Comparison of ENCODE assay signal across 1 cellular context in the genomic region with DNA sequence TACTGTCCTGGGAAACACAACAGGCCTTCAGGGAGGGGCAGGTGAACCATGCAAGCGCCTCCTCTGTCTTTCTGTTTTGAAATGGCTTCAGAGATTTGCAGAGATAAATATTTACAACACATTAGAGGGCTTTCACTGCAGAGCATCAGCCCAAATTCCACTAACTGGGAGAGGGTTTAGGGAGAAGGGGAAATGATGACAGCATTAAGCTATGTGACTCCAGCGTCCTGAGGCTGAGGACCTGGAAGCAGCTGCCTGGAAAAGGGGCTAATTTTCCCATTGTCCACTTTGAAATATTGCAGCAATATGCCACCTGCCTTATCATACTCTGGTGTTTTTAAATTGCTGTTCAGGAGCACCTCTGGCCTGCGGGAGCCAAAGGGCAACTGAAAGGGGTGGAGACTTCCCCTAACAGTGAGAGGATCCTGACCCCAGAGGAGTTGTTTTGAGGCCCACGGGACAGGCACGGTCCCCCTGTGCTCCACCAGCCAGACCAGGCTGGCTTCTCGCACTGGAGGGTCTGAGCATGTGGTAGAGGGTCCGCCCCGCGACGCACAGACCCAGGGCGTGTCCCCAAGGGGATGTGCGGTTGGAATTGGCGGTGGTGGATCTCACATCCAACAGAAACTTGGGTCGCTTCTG.
TF ChIP-seq lines count a peak whose summit lies in the region.

No MANE protein-coding gene starts in this region.

TF ChIP-seq in HepG2, 621 proteins besides CTCF, POLR2A, EP300 and RAD21 (continued from another document and continues in another):
- TF ChIP-seq HNRNPK (IDR thresholded peaks at IDR 0.05; ENCODE audit: low read depth, low read length, poor library complexity, severe bottlenecking) (no peak), CEBPB (IDR thresholded peaks at IDR 0.05; ENCODE audit: borderline replicate concordance, low read depth, low read length) (peak; percentile 33; the same call in 1 of the 2 replicates), SNAPC2 (CRISPR knock-in tag; IDR thresholded peaks at IDR 0.05) (peak; percentile 43; the same call in 1 of the 2 replicates), ZNF431 (CRISPR knock-in tag; IDR thresholded peaks at IDR 0.05; ENCODE audit: borderline replicate concordance, low read depth) (no peak), ZSCAN25 (CRISPR knock-in tag; IDR thresholded peaks at IDR 0.05) (no peak), MTA3 (CRISPR knock-in tag; IDR thresholded peaks at IDR 0.05) (no peak), NKX3-1 (CRISPR knock-in tag; IDR thresholded peaks at IDR 0.05) (no peak; the same call in 1 of the 2 replicates), ZNF121 (CRISPR knock-in tag; IDR thresholded peaks at IDR 0.05) (no peak), ZNF143 (CRISPR knock-in tag; IDR thresholded peaks at IDR 0.05) (0 out of 2 replicates have a peak, but pooled peaks have one; percentile 26), FOXM1 (CRISPR knock-in tag; IDR thresholded peaks at IDR 0.05) (no peak), DNMT3B (CRISPR knock-in tag; conservative IDR thresholded peaks at IDR 0.05) (no peak), SALL2 (CRISPR knock-in tag; IDR thresholded peaks at IDR 0.05) (peak; percentile 71; the same call in 1 of the 2 replicates), ESRRA (CRISPR knock-in tag; IDR thresholded peaks at IDR 0.05; ENCODE audit: low read depth) (peak; percentile 66), RBM39 (IDR thresholded peaks at IDR 0.05; ENCODE audit: low read depth, low read length, poor library complexity, severe bottlenecking) (no peak), CBFB (CRISPR knock-in tag; IDR thresholded peaks at IDR 0.05) (no peak), SRSF4 (IDR thresholded peaks at IDR 0.05; ENCODE audit: low read depth, low read length, poor library complexity, severe bottlenecking) (no peak), ZNF720 (CRISPR knock-in tag; IDR thresholded peaks at IDR 0.05) (no peak), MEIS1 (CRISPR knock-in tag; IDR thresholded peaks at IDR 0.05; ENCODE audit: borderline replicate concordance) (peak; percentile 26; the same call in 1 of the 2 replicates), SPEN (CRISPR knock-in tag; IDR thresholded peaks at IDR 0.05; ENCODE audit: low read depth) (no peak; the same call in 1 of the 2 replicates), MIER3 (CRISPR knock-in tag; IDR thresholded peaks at IDR 0.05; ENCODE audit: borderline replicate concordance) (no peak; the same call in 1 of the 2 replicates), U2AF2 (IDR thresholded peaks at IDR 0.05; ENCODE audit: low read depth, low read length) (no peak), TBP (CRISPR knock-in tag; IDR thresholded peaks at IDR 0.05) (no peak), ZNF343 (CRISPR knock-in tag; IDR thresholded peaks at IDR 0.05) (no peak), FOXK1 (CRISPR knock-in tag; IDR thresholded peaks at IDR 0.05; ENCODE audit: borderline replicate concordance, low read depth) (peak; percentile 50; the same call in 1 of the 2 replicates), CENPX (CRISPR knock-in tag; IDR thresholded peaks at IDR 0.05) (no peak), CC2D1A (CRISPR knock-in tag; IDR thresholded peaks at IDR 0.05) (no peak), PHF21A (CRISPR knock-in tag; IDR thresholded peaks at IDR 0.05) (peak; percentile 96), ATF7-NPFF (CRISPR knock-in tag; IDR thresholded peaks at IDR 0.05; ENCODE audit: low read depth) (no peak; the same call in 1 of the 2 replicates), ZNF780A (CRISPR knock-in tag; IDR thresholded peaks at IDR 0.05) (no peak), NFIB (CRISPR knock-in tag; IDR thresholded peaks at IDR 0.05; ENCODE audit: borderline replicate concordance) (no peak), ZNF510 (CRISPR knock-in tag; IDR thresholded peaks at IDR 0.05; ENCODE audit: low read depth) (no peak), JUN (CRISPR knock-in tag; IDR thresholded peaks at IDR 0.05) (peak; percentile 71; the same call in 1 of the 2 replicates), ZNF557 (CRISPR knock-in tag; IDR thresholded peaks at IDR 0.05) (peak; percentile 1; the same call in 1 of the 2 replicates), ZNF883 (CRISPR knock-in tag; IDR thresholded peaks at IDR 0.05; ENCODE audit: not compliant biosample characterization) (peak; percentile 31), ATF1 (CRISPR knock-in tag; IDR thresholded peaks at IDR 0.05) (no peak), IRX3 (CRISPR knock-in tag; IDR thresholded peaks at IDR 0.05; ENCODE audit: borderline replicate concordance, low read depth) (no peak), SATB2 (CRISPR knock-in tag; IDR thresholded peaks at IDR 0.05) (no peak)
- TF ChIP-seq, protein P1, sequence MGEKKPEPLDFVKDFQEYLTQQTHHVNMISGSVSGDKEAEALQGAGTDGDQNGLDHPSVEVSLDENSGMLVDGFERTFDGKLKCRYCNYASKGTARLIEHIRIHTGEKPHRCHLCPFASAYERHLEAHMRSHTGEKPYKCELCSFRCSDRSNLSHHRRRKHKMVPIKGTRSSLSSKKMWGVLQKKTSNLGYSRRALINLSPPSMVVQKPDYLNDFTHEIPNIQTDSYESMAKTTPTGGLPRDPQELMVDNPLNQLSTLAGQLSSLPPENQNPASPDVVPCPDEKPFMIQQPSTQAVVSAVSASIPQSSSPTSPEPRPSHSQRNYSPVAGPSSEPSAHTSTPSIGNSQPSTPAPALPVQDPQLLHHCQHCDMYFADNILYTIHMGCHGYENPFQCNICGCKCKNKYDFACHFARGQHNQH (CRISPR knock-in tag; IDR thresholded peaks at IDR 0.05) = peak; percentile 61
- TF ChIP-seq, protein P2, sequence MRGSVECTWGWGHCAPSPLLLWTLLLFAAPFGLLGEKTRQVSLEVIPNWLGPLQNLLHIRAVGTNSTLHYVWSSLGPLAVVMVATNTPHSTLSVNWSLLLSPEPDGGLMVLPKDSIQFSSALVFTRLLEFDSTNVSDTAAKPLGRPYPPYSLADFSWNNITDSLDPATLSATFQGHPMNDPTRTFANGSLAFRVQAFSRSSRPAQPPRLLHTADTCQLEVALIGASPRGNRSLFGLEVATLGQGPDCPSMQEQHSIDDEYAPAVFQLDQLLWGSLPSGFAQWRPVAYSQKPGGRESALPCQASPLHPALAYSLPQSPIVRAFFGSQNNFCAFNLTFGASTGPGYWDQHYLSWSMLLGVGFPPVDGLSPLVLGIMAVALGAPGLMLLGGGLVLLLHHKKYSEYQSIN (CRISPR knock-in tag; IDR thresholded peaks at IDR 0.05; ENCODE audit: borderline replicate concordance) = no peak
- TF ChIP-seq, protein P3, sequence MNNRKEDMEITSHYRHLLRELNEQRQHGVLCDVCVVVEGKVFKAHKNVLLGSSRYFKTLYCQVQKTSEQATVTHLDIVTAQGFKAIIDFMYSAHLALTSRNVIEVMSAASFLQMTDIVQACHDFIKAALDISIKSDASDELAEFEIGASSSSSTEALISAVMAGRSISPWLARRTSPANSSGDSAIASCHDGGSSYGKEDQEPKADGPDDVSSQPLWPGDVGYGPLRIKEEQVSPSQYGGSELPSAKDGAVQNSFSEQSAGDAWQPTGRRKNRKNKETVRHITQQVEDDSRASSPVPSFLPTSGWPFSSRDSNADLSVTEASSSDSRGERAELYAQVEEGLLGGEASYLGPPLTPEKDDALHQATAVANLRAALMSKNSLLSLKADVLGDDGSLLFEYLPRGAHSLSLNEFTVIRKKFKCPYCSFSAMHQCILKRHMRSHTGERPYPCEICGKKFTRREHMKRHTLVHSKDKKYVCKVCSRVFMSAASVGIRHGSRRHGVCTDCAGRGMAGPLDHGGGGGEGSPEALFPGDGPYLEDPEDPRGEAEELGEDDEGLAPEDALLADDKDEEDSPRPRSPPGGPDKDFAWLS (CRISPR knock-in tag; IDR thresholded peaks at IDR 0.05; ENCODE audit: borderline replicate concordance) = no peak
- TF ChIP-seq, protein P4, sequence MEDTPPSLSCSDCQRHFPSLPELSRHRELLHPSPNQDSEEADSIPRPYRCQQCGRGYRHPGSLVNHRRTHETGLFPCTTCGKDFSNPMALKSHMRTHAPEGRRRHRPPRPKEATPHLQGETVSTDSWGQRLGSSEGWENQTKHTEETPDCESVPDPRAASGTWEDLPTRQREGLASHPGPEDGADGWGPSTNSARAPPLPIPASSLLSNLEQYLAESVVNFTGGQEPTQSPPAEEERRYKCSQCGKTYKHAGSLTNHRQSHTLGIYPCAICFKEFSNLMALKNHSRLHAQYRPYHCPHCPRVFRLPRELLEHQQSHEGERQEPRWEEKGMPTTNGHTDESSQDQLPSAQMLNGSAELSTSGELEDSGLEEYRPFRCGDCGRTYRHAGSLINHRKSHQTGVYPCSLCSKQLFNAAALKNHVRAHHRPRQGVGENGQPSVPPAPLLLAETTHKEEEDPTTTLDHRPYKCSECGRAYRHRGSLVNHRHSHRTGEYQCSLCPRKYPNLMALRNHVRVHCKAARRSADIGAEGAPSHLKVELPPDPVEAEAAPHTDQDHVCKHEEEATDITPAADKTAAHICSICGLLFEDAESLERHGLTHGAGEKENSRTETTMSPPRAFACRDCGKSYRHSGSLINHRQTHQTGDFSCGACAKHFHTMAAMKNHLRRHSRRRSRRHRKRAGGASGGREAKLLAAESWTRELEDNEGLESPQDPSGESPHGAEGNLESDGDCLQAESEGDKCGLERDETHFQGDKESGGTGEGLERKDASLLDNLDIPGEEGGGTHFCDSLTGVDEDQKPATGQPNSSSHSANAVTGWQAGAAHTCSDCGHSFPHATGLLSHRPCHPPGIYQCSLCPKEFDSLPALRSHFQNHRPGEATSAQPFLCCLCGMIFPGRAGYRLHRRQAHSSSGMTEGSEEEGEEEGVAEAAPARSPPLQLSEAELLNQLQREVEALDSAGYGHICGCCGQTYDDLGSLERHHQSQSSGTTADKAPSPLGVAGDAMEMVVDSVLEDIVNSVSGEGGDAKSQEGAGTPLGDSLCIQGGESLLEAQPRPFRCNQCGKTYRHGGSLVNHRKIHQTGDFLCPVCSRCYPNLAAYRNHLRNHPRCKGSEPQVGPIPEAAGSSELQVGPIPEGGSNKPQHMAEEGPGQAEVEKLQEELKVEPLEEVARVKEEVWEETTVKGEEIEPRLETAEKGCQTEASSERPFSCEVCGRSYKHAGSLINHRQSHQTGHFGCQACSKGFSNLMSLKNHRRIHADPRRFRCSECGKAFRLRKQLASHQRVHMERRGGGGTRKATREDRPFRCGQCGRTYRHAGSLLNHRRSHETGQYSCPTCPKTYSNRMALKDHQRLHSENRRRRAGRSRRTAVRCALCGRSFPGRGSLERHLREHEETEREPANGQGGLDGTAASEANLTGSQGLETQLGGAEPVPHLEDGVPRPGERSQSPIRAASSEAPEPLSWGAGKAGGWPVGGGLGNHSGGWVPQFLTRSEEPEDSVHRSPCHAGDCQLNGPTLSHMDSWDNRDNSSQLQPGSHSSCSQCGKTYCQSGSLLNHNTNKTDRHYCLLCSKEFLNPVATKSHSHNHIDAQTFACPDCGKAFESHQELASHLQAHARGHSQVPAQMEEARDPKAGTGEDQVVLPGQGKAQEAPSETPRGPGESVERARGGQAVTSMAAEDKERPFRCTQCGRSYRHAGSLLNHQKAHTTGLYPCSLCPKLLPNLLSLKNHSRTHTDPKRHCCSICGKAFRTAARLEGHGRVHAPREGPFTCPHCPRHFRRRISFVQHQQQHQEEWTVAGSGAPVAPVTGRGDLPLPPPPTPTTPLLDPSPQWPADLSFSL (CRISPR knock-in tag; IDR thresholded peaks at IDR 0.05) = no peak
- TF ChIP-seq, protein P5, sequence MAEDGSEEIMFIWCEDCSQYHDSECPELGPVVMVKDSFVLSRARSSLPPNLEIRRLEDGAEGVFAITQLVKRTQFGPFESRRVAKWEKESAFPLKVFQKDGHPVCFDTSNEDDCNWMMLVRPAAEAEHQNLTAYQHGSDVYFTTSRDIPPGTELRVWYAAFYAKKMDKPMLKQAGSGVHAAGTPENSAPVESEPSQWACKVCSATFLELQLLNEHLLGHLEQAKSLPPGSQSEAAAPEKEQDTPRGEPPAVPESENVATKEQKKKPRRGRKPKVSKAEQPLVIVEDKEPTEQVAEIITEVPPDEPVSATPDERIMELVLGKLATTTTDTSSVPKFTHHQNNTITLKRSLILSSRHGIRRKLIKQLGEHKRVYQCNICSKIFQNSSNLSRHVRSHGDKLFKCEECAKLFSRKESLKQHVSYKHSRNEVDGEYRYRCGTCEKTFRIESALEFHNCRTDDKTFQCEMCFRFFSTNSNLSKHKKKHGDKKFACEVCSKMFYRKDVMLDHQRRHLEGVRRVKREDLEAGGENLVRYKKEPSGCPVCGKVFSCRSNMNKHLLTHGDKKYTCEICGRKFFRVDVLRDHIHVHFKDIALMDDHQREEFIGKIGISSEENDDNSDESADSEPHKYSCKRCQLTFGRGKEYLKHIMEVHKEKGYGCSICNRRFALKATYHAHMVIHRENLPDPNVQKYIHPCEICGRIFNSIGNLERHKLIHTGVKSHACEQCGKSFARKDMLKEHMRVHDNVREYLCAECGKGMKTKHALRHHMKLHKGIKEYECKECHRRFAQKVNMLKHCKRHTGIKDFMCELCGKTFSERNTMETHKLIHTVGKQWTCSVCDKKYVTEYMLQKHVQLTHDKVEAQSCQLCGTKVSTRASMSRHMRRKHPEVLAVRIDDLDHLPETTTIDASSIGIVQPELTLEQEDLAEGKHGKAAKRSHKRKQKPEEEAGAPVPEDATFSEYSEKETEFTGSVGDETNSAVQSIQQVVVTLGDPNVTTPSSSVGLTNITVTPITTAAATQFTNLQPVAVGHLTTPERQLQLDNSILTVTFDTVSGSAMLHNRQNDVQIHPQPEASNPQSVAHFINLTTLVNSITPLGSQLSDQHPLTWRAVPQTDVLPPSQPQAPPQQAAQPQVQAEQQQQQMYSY (CRISPR knock-in tag; IDR thresholded peaks at IDR 0.05) = no peak
- TF ChIP-seq, protein P6, sequence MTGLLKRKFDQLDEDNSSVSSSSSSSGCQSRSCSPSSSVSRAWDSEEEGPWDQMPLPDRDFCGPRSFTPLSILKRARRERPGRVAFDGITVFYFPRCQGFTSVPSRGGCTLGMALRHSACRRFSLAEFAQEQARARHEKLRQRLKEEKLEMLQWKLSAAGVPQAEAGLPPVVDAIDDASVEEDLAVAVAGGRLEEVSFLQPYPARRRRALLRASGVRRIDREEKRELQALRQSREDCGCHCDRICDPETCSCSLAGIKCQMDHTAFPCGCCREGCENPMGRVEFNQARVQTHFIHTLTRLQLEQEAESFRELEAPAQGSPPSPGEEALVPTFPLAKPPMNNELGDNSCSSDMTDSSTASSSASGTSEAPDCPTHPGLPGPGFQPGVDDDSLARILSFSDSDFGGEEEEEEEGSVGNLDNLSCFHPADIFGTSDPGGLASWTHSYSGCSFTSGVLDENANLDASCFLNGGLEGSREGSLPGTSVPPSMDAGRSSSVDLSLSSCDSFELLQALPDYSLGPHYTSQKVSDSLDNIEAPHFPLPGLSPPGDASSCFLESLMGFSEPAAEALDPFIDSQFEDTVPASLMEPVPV (CRISPR knock-in tag; IDR thresholded peaks at IDR 0.05) = peak; percentile 60; the same call in 1 of the 2 replicates
